In the genomic region with DNA sequence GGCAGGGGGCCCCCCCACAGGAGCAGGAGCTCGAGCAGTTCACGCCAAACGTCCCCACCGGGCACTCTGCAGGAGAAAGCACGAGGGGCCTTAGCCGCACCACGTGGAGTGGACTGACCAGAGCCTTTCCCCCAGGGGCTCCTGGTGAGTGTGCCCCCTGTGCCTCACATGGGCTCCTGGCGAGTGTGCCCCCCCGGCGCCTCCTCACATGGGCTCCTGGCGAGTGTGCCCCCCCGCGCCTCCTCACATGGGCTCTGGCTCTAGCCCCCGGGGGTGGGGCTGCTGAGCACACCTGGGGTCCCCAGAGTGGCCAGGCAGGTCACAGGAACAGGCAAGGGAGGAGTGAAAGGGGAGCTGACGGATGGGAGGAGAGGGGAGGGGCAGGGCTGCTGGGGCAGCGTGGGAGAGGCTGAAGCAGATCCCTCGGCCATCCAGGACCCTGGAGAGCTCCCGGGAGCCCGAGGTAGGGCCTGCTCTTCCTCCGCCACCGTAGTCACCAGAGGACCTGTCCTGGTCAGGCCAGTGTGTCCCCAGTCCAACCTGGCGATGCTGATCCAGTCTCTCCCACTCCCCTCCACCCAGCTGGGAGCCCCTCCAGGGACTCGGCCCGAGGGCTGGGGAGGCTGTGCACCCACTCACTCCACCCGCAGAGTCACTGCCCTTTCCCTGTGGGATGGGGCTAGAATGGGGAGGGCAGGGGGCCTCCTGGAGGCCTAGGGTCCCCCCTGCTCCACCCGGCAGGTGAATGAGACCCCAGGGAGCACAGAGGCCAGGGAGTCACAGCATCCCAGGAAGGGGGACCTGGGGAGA, we compare ENCODE assay signal across 8 cellular contexts. TPM values are rescaled to one million over a fixed set of nuclear protein-coding genes. Genes with fewer than 3 reads are reported as not detected.
A peak's percentile ranks its signal among the peaks of the same experiment; 100 is the strongest.
DNase-seq lines count a peak whose midpoint lies in the region; ATAC-seq, FAIRE-seq and TF ChIP-seq lines count a peak whose summit lies in the region.

No MANE protein-coding gene starts in this region.

- H3K9me3 Mint-ChIP-seq in mesothelial cell of epicardium: no peaks in the 10 kb centered on the region

- TF ChIP-seq CTCF in mesothelial cell of epicardium (IDR thresholded peaks at IDR 0.05; ENCODE audit: unreplicated experiment): no peak

- no peak overlapping the region for H3K4me3 Mint-ChIP-seq in mesothelial cell of epicardium

- ATAC-seq in GM18870 (IDR thresholded peaks at IDR 0.05; ENCODE audit: unreplicated experiment): no peak
- no peak for ATAC-seq in GM21515 (IDR thresholded peaks at IDR 0.05; ENCODE audit: unreplicated experiment)

- H3K36me3 Mint-ChIP-seq in mesothelial cell of epicardium: peaks cover 4% of the 10 kb centered on the region

- no peaks in the 10 kb centered on the region for H3K4me1 Mint-ChIP-seq in mesothelial cell of epicardium

- peak; percentile 71 for FAIRE-seq in GM12891 (lab: Jason Lieb, UNC)

- DNase-seq in GM12891 (ENCODE audit: insufficient read length, low spot score): peak; percentile 79
- peak; percentile 23 for DNase-seq in effector CD8-positive, alpha-beta T cell (lab: John Stamatoyannopoulos, UW)
- peak; percentile 70 to 81 for DNase-seq in mesothelial cell of epicardium (ENCODE audit: low spot score in 2 of 2, unreplicated experiment in 2 of 2)
- no peak for DNase-seq in NCI-H510A treated with DMSO at 0.1 percent for 48 hours (lab: John Stamatoyannopoulos, UW)
- DNase-seq in dedifferentiated amniotic fluid mesenchymal stem cell (ENCODE audit: extremely low spot score): no peak

- H3K27ac Mint-ChIP-seq in mesothelial cell of epicardium: no peak overlapping the region

- no peaks in the 10 kb centered on the region for H3K27me3 Mint-ChIP-seq in mesothelial cell of epicardium (ENCODE audit: low read depth)

- TF ChIP-seq POLR2A in GM12891 (IDR thresholded peaks at IDR 0.05; ENCODE audit: low read depth, low read length): no peak

TF ChIP-seq in GM12891, 5 proteins besides CTCF, POLR2A, EP300 and RAD21:
- TF ChIP-seq PAX5 (IDR thresholded peaks at IDR 0.05; ENCODE audit: insufficient read depth, low read length, severe bottlenecking) (no peak), POU2F2 (IDR thresholded peaks at IDR 0.05; ENCODE audit: low read depth, low read length) (no peak), SPI1 (IDR thresholded peaks at IDR 0.05; ENCODE audit: low read depth, low read length) (no peak), TAF1 (IDR thresholded peaks at IDR 0.05; ENCODE audit: low read depth, low read length) (no peak), POLR2AphosphoS5 (IDR thresholded peaks at IDR 0.05; ENCODE audit: low read depth, low read length) (no peak)
TF ChIP-seq in GM12891: peak in this region for 0.

TF ChIP-seq in PFSK-1, 5 proteins besides CTCF, POLR2A, EP300 and RAD21:
- TF ChIP-seq, protein P1, sequence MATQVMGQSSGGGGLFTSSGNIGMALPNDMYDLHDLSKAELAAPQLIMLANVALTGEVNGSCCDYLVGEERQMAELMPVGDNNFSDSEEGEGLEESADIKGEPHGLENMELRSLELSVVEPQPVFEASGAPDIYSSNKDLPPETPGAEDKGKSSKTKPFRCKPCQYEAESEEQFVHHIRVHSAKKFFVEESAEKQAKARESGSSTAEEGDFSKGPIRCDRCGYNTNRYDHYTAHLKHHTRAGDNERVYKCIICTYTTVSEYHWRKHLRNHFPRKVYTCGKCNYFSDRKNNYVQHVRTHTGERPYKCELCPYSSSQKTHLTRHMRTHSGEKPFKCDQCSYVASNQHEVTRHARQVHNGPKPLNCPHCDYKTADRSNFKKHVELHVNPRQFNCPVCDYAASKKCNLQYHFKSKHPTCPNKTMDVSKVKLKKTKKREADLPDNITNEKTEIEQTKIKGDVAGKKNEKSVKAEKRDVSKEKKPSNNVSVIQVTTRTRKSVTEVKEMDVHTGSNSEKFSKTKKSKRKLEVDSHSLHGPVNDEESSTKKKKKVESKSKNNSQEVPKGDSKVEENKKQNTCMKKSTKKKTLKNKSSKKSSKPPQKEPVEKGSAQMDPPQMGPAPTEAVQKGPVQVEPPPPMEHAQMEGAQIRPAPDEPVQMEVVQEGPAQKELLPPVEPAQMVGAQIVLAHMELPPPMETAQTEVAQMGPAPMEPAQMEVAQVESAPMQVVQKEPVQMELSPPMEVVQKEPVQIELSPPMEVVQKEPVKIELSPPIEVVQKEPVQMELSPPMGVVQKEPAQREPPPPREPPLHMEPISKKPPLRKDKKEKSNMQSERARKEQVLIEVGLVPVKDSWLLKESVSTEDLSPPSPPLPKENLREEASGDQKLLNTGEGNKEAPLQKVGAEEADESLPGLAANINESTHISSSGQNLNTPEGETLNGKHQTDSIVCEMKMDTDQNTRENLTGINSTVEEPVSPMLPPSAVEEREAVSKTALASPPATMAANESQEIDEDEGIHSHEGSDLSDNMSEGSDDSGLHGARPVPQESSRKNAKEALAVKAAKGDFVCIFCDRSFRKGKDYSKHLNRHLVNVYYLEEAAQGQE (IDR thresholded peaks at IDR 0.05; ENCODE audit: insufficient read depth in 1 of 2, low read depth in 2 of 2, low read length in 2 of 2): peak; percentile 89 to 94
- no peak for TF ChIP-seq FOXP2 (optimal IDR thresholded peaks at IDR 0.05; ENCODE audit: borderline replicate concordance, extremely low read depth, extremely low read length, insufficient read depth)

RNA-seq across cellular contexts. Expression of a gene that starts 47.6 kb away (rescaled TPM):
- not detected for polyA plus RNA-seq in GM12891 (2012; ENCODE audit: low read depth, missing spikeins)
- not detected for polyA plus RNA-seq in PFSK-1 (2012; ENCODE audit: insufficient read length, low read depth)
- 20.1 to 20.3 TPM (median 20.3 TPM) in 3 replicates for total RNA-seq in mesothelial cell of epicardium

Comparison
In these comparisons a context has a peak if more than half of its experiments do, and no peak if none do; other contexts are left out.
1. DNase-seq: peak in GM12891 (single experiment), effector CD8-positive, alpha-beta T cell (single experiment) and mesothelial cell of epicardium (2 of 2); none in NCI-H510A treated with DMSO at 0.1 percent for 48 hours (single experiment) and dedifferentiated amniotic fluid mesenchymal stem cell (single experiment).